Comparison of ENCODE assay signal across 8 cellular contexts in genomic region chrX:41334866-41335589, GRCh38. TPM values are rescaled to one million over a fixed set of nuclear protein-coding genes. Genes with fewer than 3 reads are reported as not detected.
DNase-seq lines count a peak whose midpoint lies in the region; ATAC-seq, FAIRE-seq and TF ChIP-seq lines count a peak whose summit lies in the region.

No MANE protein-coding gene starts in this region.

- CTCF ChIA-PET in K562 (lab: Yijun Ruan, JAX; ENCODE audit: low intra/inter-chr PET ratio), result no interaction called here

- TF ChIP-seq EP300 in K562 (IDR thresholded peaks at IDR 0.05; ENCODE audit: low read length), result no peak

- H3K9me3 ChIP-seq in K562 (replicated peaks; ENCODE audit: control insufficient read depth, insufficient read depth, low read depth, low read length), result no peaks in the 10 kb centered on the region

- H3K4me2 ChIP-seq in K562 (ENCODE audit: insufficient read depth, low read length), result peak overlapping the region; percentile 97

- BruUV-seq in K562 (replicated peaks; lab: Mats Ljungman, UMichigan), result no TSS peak

- H3K4me3 ChIP-seq in K562, result peak overlapping the region; percentile 97

- peak overlapping the region; percentile 68 for H2AFZ ChIP-seq in K562 (ENCODE audit: low read depth, low read length)

- peaks cover 10% of the 10 kb centered on the region for H3K9me1 ChIP-seq in K562 (ENCODE audit: control insufficient read depth, insufficient read depth, low read length)

- in situ Hi-C loops in K562 (cut with MboI), result loop anchor here (10.0 kb wide), 1 partner anchor 110 kb away; the partner anchor contains the start of gene NYX

- no peak for TF ChIP-seq CTCF in K562 (IDR thresholded peaks at IDR 0.05 in 2 of 3, conservative IDR thresholded peaks at IDR 0.05 in 1 of 3; ENCODE audit: insufficient read depth in 2 of 3, low read depth in 1 of 3, low read length in 3 of 3)

- H3K36me3 ChIP-seq in K562 (ENCODE audit: control insufficient read depth, insufficient read depth, low read length), result peaks cover 47% of the 10 kb centered on the region

- under 1% methylated on average over 11 of the region's 35 CpGs for WGBS in K562 (ENCODE audit: insufficient coverage, low coverage, missing lambda C conversion rate)

- peaks cover 8 to 17% of the 10 kb centered on the region in 2 experiments; a peak in 4 of 5 replicates for H3K4me1 ChIP-seq in K562 (replicated peaks in 1 of 2; ENCODE audit: control insufficient read depth in 2 of 2, insufficient read depth in 2 of 2, low read length in 2 of 2)

- H4K20me1 ChIP-seq in K562 (replicated peaks; ENCODE audit: control insufficient read depth, insufficient read depth, low read length), result peaks cover 47% of the 10 kb centered on the region

- ATAC-seq in GM18505 (IDR thresholded peaks at IDR 0.05; ENCODE audit: unreplicated experiment), result peak; percentile 9
- peak; percentile 0 for ATAC-seq in HG03097 (IDR thresholded peaks at IDR 0.05; ENCODE audit: low FRiP score, unreplicated experiment)
- peak; percentile 12 for ATAC-seq in K562
- no peak for ATAC-seq in GM18861 (IDR thresholded peaks at IDR 0.05; ENCODE audit: unreplicated experiment)
- no peak for ATAC-seq in HG03354 (IDR thresholded peaks at IDR 0.05; ENCODE audit: poor library complexity, severe bottlenecking, unreplicated experiment)

- peak overlapping the region; percentile 94 to 97 for H3K9ac ChIP-seq in K562 (ENCODE audit: insufficient read depth in 1 of 2, low read depth in 2 of 2, low read length in 2 of 2)

- H3K27me3 ChIP-seq in K562 (ENCODE audit: control insufficient read depth in 2 of 2, insufficient read depth in 2 of 2, low read length in 2 of 2), result no peaks in the 10 kb centered on the region; a peak in 1 of 5 replicates

- POLR2A ChIA-PET in K562 (lab: Yijun Ruan, JAX), result interaction anchor here (0.7 to 2.1 kb wide), 12 partner anchors 11 to 671 kb away, joined by 3 to 8 read pairs (median 3); no protein-coding TSS in a partner anchor

- H3K27ac ChIP-seq in K562 (ENCODE audit: extremely low read depth, low read depth, low read length), result peak overlapping the region; percentile 98

- TF ChIP-seq POLR2A in GM18505 (IDR thresholded peaks at IDR 0.05; ENCODE audit: borderline replicate concordance, extremely low read depth, insufficient read depth, insufficient read length) (no peak), K562 (conservative IDR thresholded peaks at IDR 0.05) (no peak)

- intact Hi-C loops in K562 (cut with micrococcal nuclease), result loop anchor here (1.0 to 2.0 kb wide), 2 partner anchors 16 to 107 kb away; no protein-coding TSS in a partner anchor

- peak; percentile 64 for DNase-seq in T-helper 22 cell (ENCODE audit: low read depth)
- DNase-seq in K562 (ENCODE audit: extremely low read depth in 1 of 4, low spot score in 3 of 4), result peak; percentile 36 to 76 (median 56)
- peak; percentile 31 for DNase-seq in iPS-NIHi11 (ENCODE audit: low spot score)
- DNase-seq in stimulated activated CD4-positive, alpha-beta T cell treated with anti-CD3 and anti-CD28 coated beads, Interleukin-12 subunit alpha, Interleukin-12 subunit beta, amount 100 ng/mL, for 48 hours (ENCODE audit: low read depth in 2 of 3, low spot score in 1 of 3), result peak; percentile 40 to 60 (median 45)

- TF ChIP-seq RAD21 in K562 (CRISPR knock-in tag; conservative IDR thresholded peaks at IDR 0.05 in 1 of 2, IDR thresholded peaks at IDR 0.05 in 1 of 2), result no peak

- FAIRE-seq in K562 (lab: Jason Lieb, UNC), result no peak

- peaks cover 83% of the 10 kb centered on the region for H3K79me2 ChIP-seq in K562 (ENCODE audit: control insufficient read depth, insufficient read depth, low read length)

TF ChIP-seq in K562, 482 proteins besides CTCF, POLR2A, EP300 and RAD21 (continues in another document):
- TF ChIP-seq ZNF384 (IDR thresholded peaks at IDR 0.05; ENCODE audit: low read depth, low read length), result no peak
- TF ChIP-seq ELF1 (tag; IDR thresholded peaks at IDR 0.05), result peak; percentile 72; the same call in 1 of the 2 replicates
- TF ChIP-seq ZNF184 (CRISPR knock-in tag; IDR thresholded peaks at IDR 0.05), result no peak
- TF ChIP-seq HOMEZ (CRISPR knock-in tag; IDR thresholded peaks at IDR 0.05), result no peak
- TF ChIP-seq BRF2 (IDR thresholded peaks at IDR 0.05; ENCODE audit: borderline replicate concordance, insufficient read depth, insufficient read length), result no peak
- TF ChIP-seq KAT7 (CRISPR knock-in tag; IDR thresholded peaks at IDR 0.05; ENCODE audit: borderline replicate concordance), result no peak
- TF ChIP-seq ZKSCAN3 (CRISPR knock-in tag; IDR thresholded peaks at IDR 0.05), result no peak
- no peak for TF ChIP-seq DDX20 (tag; IDR thresholded peaks at IDR 0.05; ENCODE audit: low read depth)
- TF ChIP-seq ZNF655 (CRISPR knock-in tag; IDR thresholded peaks at IDR 0.05), result no peak
- TF ChIP-seq ZNF280B (CRISPR knock-in tag; IDR thresholded peaks at IDR 0.05), result no peak
- no peak for TF ChIP-seq MLLT1 (IDR thresholded peaks at IDR 0.05)

RNA-seq across cellular contexts. Expression of gene DDX3X, which starts 1.1 kb away (rescaled TPM):
- total RNA-seq in K562 (2011; cell fraction: chromatin; rRNA removed; ENCODE audit: low replicate concordance), result 184 and 523 TPM in 2 replicates
- 105 and 114 TPM in 2 replicates for total RNA-seq in K562 (2011; cell fraction: nucleolus; rRNA removed)
- 219 and 321 TPM in 2 replicates for total RNA-seq in K562 (2011; cell fraction: nucleoplasm; rRNA removed)
- 132 and 138 TPM in 2 replicates for total RNA-seq in K562 (2014; rRNA removed)
- 156 and 177 TPM in 2 replicates for total RNA-seq in K562 (2014; rRNA removed; fragmentation: Illumina TruSeq; extraction: Trizol)
- total RNA-seq in K562 (2015; rRNA removed; fragmentation: Illumina TruSeq; extraction: Trizol), result 119 and 132 TPM in 2 replicates
- total RNA-seq in K562 (2021), result 213 and 232 TPM in 2 replicates
- 66.2 and 106 TPM in 2 replicates for polyA plus RNA-seq in K562 (2011; rRNA removed)
- 26.7 and 35.7 TPM in 2 replicates for polyA plus RNA-seq in K562 (2011; cell fraction: cytosol; rRNA removed)
- polyA plus RNA-seq in K562 (2011; cell fraction: nucleus; rRNA removed), result 67.8 and 77.0 TPM in 2 replicates
- polyA plus RNA-seq in K562 (2012), result 92.5 and 137 TPM in 2 replicates
- 168 and 178 TPM in 2 replicates for polyA plus RNA-seq in K562 (2014; fragmentation: Illumina TruSeq; extraction: Trizol)
- polyA plus RNA-seq in K562 (2014; fragmentation: Nextera tagmentation; extraction: Ambion mirVana), result 100 to 1,000 TPM in 1 of 2 experiments, 10 to 100 TPM in 1; 51.3 to 119 TPM
- polyA plus RNA-seq in K562 (2014; rRNA removed), result 138 and 150 TPM in 2 replicates
- 207 and 251 TPM in 2 replicates for polyA minus RNA-seq in K562 (2011; rRNA and poly(A)+ RNA removed)
- 78.8 and 134 TPM in 2 replicates for polyA minus RNA-seq in K562 (2011; cell fraction: cytosol; rRNA and poly(A)+ RNA removed)
- polyA minus RNA-seq in K562 (2011; cell fraction: nucleus; rRNA and poly(A)+ RNA removed), result 130 and 179 TPM in 2 replicates

Comparison
In these comparisons a context has a peak if more than half of its experiments do, and no peak if none do; other contexts are left out.
1. ATAC-seq: peak in GM18505 (single experiment), HG03097 (single experiment) and K562 (single experiment); none in GM18861 (single experiment) and HG03354 (single experiment).
2. Peak in every context shown above with its lines, with median percentiles within 50 percentile points of each other: DNase-seq.